In the genomic region with DNA sequence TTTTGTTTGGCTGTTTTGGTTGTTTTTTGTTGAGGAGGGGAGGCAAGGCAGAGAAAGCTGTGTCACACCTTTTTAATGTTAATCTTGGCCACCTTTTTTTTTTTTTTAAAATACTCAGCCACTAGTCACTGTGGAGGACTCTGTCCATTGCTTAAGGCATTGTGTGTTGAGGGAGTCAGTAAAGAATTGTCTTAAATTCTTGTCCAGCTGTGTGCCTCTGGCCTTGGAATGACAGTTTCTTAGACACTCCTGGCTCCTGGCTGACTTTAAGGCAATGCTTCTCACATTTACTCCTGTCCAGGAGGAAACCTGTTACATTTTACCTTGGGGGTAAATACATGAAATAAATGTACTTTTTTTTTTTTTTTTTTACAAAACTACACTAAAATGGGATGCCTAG, we compare ENCODE assay signal across 28 cellular contexts. TPM values are rescaled to one million over a fixed set of nuclear protein-coding genes. Genes with fewer than 3 reads are reported as not detected.
"Had no signal": no experiment of that assay in that cellular context is flagged by ENCODE, and none has a peak within 500 bp of the region (broad histone marks: within the 10 kb centered on the region; RNA-seq: fewer than 3 reads in every experiment).

No MANE protein-coding gene starts in this region.

- H3K9me3 Mint-ChIP-seq: effector memory CD8-positive, alpha-beta T cell; stimulated activated naive B cell treated with anti-CD40 and anti-IgM and Interleukin-4, amounts not matched to agents 10 μg/mL and 1 μg/mL and 100 μg/mL, for 72 hours had no signal

- H3K4me1 ChIP-seq: prostate gland, right atrium auricular region, suprapubic skin had no signal

- H3K27ac Mint-ChIP-seq: effector memory CD8-positive, alpha-beta T cell; naive thymus-derived CD4-positive, alpha-beta T cell; nephron; stimulated activated naive B cell treated with anti-CD40 and anti-IgM and Interleukin-4, amounts not matched to agents 10 μg/mL and 1 μg/mL and 100 μg/mL, for 72 hours; stimulated activated naive CD8-positive, alpha-beta T cell treated with anti-CD3 and anti-CD28 coated beads, Interleukin-15, amount 100 ng/mL, for 72 hours had no signal

- H3K4me3 ChIP-seq: esophagus squamous epithelium, heart right ventricle, left lung, prostate gland, right atrium auricular region, spleen, suprapubic skin, transverse colon had no signal

- H3K36me3 ChIP-seq: esophagus squamous epithelium, heart right ventricle, left lung, prostate gland, right atrium auricular region, spleen, suprapubic skin, transverse colon had no signal

- H3K4me3 Mint-ChIP-seq: effector memory CD8-positive, alpha-beta T cell; naive thymus-derived CD4-positive, alpha-beta T cell; nephron; stimulated activated naive B cell treated with anti-CD40 and anti-IgM and Interleukin-4, amounts not matched to agents 10 μg/mL and 1 μg/mL and 100 μg/mL, for 72 hours; stimulated activated naive CD8-positive, alpha-beta T cell treated with anti-CD3 and anti-CD28 coated beads, Interleukin-15, amount 100 ng/mL, for 72 hours had no signal

- DNase-seq: cerebellar nuclear complex; cortex of kidney; effector memory CD8-positive, alpha-beta T cell; esophagus squamous epithelium; foreskin melanocyte; glutamatergic neuron; heart right ventricle; hippocampal formation; left cardiac atrium; left lung; mesenchymal stem cell; midbrain; naive thymus-derived CD4-positive, alpha-beta T cell; nucleus accumbens; spleen; stimulated activated naive B cell treated with anti-CD40 and anti-IgM and Interleukin-4, amounts not matched to agents 10 μg/mL and 1 μg/mL and 100 μg/mL, for 72 hours; stimulated activated naive CD8-positive, alpha-beta T cell treated with anti-CD3 and anti-CD28 coated beads, Interleukin-15, amount 100 ng/mL, for 72 hours; transverse colon had no signal

- H3K9me3 ChIP-seq: esophagus squamous epithelium, left lung, prostate gland, right atrium auricular region, spleen, suprapubic skin, transverse colon had no signal

- H3K27ac ChIP-seq: heart right ventricle, left lung, prostate gland, right atrium auricular region, spleen, suprapubic skin, transverse colon had no signal

- H3K27me3 ChIP-seq: esophagus squamous epithelium, heart right ventricle, left lung, right atrium auricular region, spleen, suprapubic skin, transverse colon had no signal

- H3K27me3 Mint-ChIP-seq: stimulated activated naive B cell treated with anti-CD40 and anti-IgM and Interleukin-4, amounts not matched to agents 10 μg/mL and 1 μg/mL and 100 μg/mL, for 72 hours; stimulated activated naive CD8-positive, alpha-beta T cell treated with anti-CD3 and anti-CD28 coated beads, Interleukin-15, amount 100 ng/mL, for 72 hours had no signal

RNA-seq across cellular contexts. Expression of a gene that starts 18.1 kb away (rescaled TPM):
- total RNA-seq: epithelial cell of proximal tubule, left cardiac atrium, lower leg skin, mucosa of gallbladder, osteocyte, right atrium auricular region, skeletal muscle tissue, transverse colon, urinary bladder had no signal
- polyA plus RNA-seq: naive thymus-derived CD4-positive, alpha-beta T cell had no signal
